ENCODE assay signal across 17 cellular contexts in the genomic region with DNA sequence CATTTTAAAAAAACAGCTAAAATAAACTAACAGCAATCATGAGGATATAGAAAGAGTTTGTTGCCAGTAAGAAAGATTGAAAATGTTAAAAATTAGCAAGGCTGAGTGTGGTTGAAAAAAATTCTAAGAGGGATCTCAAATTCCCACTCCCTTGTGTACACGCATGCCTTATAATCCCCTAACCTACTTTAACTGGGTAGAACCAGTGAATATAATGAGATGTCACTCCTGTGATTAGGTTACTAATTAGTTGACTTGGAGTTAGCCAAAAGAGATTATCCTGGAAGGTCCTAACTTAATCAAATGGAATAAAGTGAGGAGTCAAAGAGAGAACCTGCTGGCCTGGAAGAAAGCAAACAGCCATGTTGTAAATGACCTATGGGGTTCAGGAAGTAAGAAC.
"Had no signal": no experiment of that assay in that cellular context is flagged by ENCODE, and none has a peak within 500 bp of the region (broad histone marks: within the 10 kb centered on the region; RNA-seq: fewer than 3 reads in every experiment).

No MANE protein-coding gene starts in this region.

- H3K27ac ChIP-seq: adrenal gland, breast epithelium, coronary artery, right lobe of liver, upper lobe of right lung had no signal

- H3K27ac Mint-ChIP-seq: activated CD4-positive, alpha-beta memory T cell treated with anti-CD3 and anti-CD28 coated beads, Interleukin-2, amount 10 ng/mL, durations not matched to agents 7 days and 5 days; activated CD8-positive, alpha-beta memory T cell treated with anti-CD3 and anti-CD28 coated beads, Interleukin-2, amount 10 ng/mL, durations not matched to agents 7 days and 5 days; activated T-helper 2 cell treated with anti-CD3 and anti-CD28 coated beads, Interferon-gamma antibody, Interleukin-2, Interleukin-4, amounts not matched to agents 10 μg/mL and 5 μg/mL and 100 μg/mL, durations not matched to agents 14 hours and 24 hours and 36 hours; stimulated activated naive B cell treated with anti-CD40 and anti-IgM and Interleukin-4, amounts not matched to agents 10 μg/mL and 1 μg/mL and 100 μg/mL, for 72 hours had no signal

- H3K9me3 ChIP-seq: adrenal gland, breast epithelium, right lobe of liver, upper lobe of right lung had no signal

- H3K36me3 ChIP-seq: adrenal gland, breast epithelium, right lobe of liver, upper lobe of right lung had no signal

- H3K36me3 Mint-ChIP-seq: stimulated activated naive B cell treated with anti-CD40 and anti-IgM and Interleukin-4, amounts not matched to agents 10 μg/mL and 1 μg/mL and 100 μg/mL, for 72 hours had no signal

- DNase-seq: glutamatergic neuron, kidney, midbrain, nephron progenitor cell, occipital lobe, right lobe of liver, upper lobe of right lung had no signal

- H3K4me3 ChIP-seq: adrenal gland, breast epithelium, coronary artery, lung, right lobe of liver, upper lobe of right lung had no signal

- H3K4me3 Mint-ChIP-seq: activated CD4-positive, alpha-beta memory T cell treated with anti-CD3 and anti-CD28 coated beads, Interleukin-2, amount 10 ng/mL, durations not matched to agents 7 days and 5 days; activated CD8-positive, alpha-beta memory T cell treated with anti-CD3 and anti-CD28 coated beads, Interleukin-2, amount 10 ng/mL, durations not matched to agents 7 days and 5 days; nephron progenitor cell; stimulated activated naive B cell treated with anti-CD40 and anti-IgM and Interleukin-4, amounts not matched to agents 10 μg/mL and 1 μg/mL and 100 μg/mL, for 72 hours had no signal

- H3K4me1 ChIP-seq: breast epithelium, upper lobe of right lung had no signal

- FAIRE-seq: endometrium, kidney, small intestine had no signal

- H3K27me3 Mint-ChIP-seq: activated CD4-positive, alpha-beta memory T cell treated with anti-CD3 and anti-CD28 coated beads, Interleukin-2, amount 10 ng/mL, durations not matched to agents 7 days and 5 days; activated CD8-positive, alpha-beta memory T cell treated with anti-CD3 and anti-CD28 coated beads, Interleukin-2, amount 10 ng/mL, durations not matched to agents 7 days and 5 days; stimulated activated naive B cell treated with anti-CD40 and anti-IgM and Interleukin-4, amounts not matched to agents 10 μg/mL and 1 μg/mL and 100 μg/mL, for 72 hours had no signal

- H3K27me3 ChIP-seq: adrenal gland, breast epithelium, right lobe of liver, upper lobe of right lung had no signal
